In genomic region chr6:30730611-30731435, GRCh38 we compare ENCODE assay signal across 1 cellular context.
A peak's percentile ranks its signal among the peaks of the same experiment; 100 is the strongest.
TF ChIP-seq lines count a peak whose summit lies in the region.

No MANE protein-coding gene starts in this region.

TF ChIP-seq in HepG2, 621 proteins besides CTCF, POLR2A, EP300 and RAD21 (continued from another document):
- TF ChIP-seq PRPF4 (IDR thresholded peaks at IDR 0.05; ENCODE audit: low read depth, low read length, poor library complexity, severe bottlenecking) (peak; percentile 64), ZNF441 (CRISPR knock-in tag; IDR thresholded peaks at IDR 0.05; ENCODE audit: borderline replicate concordance) (no peak), ZBTB33 (CRISPR knock-in tag; IDR thresholded peaks at IDR 0.05) (peak; percentile 100), ZNF563 (CRISPR knock-in tag; IDR thresholded peaks at IDR 0.05) (0 out of 2 replicates have a peak, but pooled peaks have one; percentile 41), IRF2 (CRISPR knock-in tag; IDR thresholded peaks at IDR 0.05) (peak; percentile 59; the same call in 1 of the 2 replicates), ARID5B (CRISPR knock-in tag; IDR thresholded peaks at IDR 0.05) (peak; percentile 40), ZNF768 (CRISPR knock-in tag; IDR thresholded peaks at IDR 0.05) (peak; percentile 48; the same call in 1 of the 2 replicates), ZNF567 (CRISPR knock-in tag; IDR thresholded peaks at IDR 0.05; ENCODE audit: borderline replicate concordance) (no peak), ZFY (CRISPR knock-in tag; IDR thresholded peaks at IDR 0.05) (no peak), TARDBP (CRISPR knock-in tag; IDR thresholded peaks at IDR 0.05) (peak; percentile 51; the same call in 1 of the 2 replicates), GATAD2A (CRISPR knock-in tag; IDR thresholded peaks at IDR 0.05) (peak; percentile 35; the same call in 1 of the 2 replicates), ZNF687 (CRISPR knock-in tag; IDR thresholded peaks at IDR 0.05) (peak; percentile 91), GMEB1 (CRISPR knock-in tag; IDR thresholded peaks at IDR 0.05; ENCODE audit: borderline replicate concordance) (no peak), REPIN1 (CRISPR knock-in tag; IDR thresholded peaks at IDR 0.05; ENCODE audit: borderline replicate concordance, low read depth) (peak; percentile 34; the same call in 1 of the 2 replicates), ETV5 (CRISPR knock-in tag; IDR thresholded peaks at IDR 0.05; ENCODE audit: borderline replicate concordance) (0 out of 2 replicates have a peak, but pooled peaks have one; percentile 17), ZNF276 (CRISPR knock-in tag; IDR thresholded peaks at IDR 0.05; ENCODE audit: low read depth) (0 out of 2 replicates have a peak, but pooled peaks have one; percentile 52), ZNF800 (CRISPR knock-in tag; IDR thresholded peaks at IDR 0.05) (no peak), ISL2 (CRISPR knock-in tag; IDR thresholded peaks at IDR 0.05) (no peak), PHF8 (CRISPR knock-in tag; IDR thresholded peaks at IDR 0.05) (0 out of 2 replicates have a peak, but pooled peaks have one; percentile 27), CEBPB (IDR thresholded peaks at IDR 0.05; ENCODE audit: borderline replicate concordance, low read depth, low read length) (no peak), MNT (IDR thresholded peaks at IDR 0.05) (0 out of 2 replicates have a peak, but pooled peaks have one; percentile 17), KLF15 (CRISPR knock-in tag; IDR thresholded peaks at IDR 0.05; ENCODE audit: borderline replicate concordance) (no peak), NR2F6 (IDR thresholded peaks at IDR 0.05) (no peak), NR2F6 (CRISPR knock-in tag; IDR thresholded peaks at IDR 0.05) (peak; percentile 10; the same call in 1 of the 2 replicates), TEAD3 (CRISPR knock-in tag; optimal IDR thresholded peaks at IDR 0.05; ENCODE audit: borderline replicate concordance) (no peak), ZNF619 (CRISPR knock-in tag; IDR thresholded peaks at IDR 0.05) (no peak), E2F5 (CRISPR knock-in tag; conservative IDR thresholded peaks at IDR 0.05) (no peak), AHR (CRISPR knock-in tag; IDR thresholded peaks at IDR 0.05) (0 out of 2 replicates have a peak, but pooled peaks have one; percentile 37)
TF ChIP-seq in HepG2: peak in this region for 90.
